ENCODE assay signal across 9 cellular contexts in the genomic region with DNA sequence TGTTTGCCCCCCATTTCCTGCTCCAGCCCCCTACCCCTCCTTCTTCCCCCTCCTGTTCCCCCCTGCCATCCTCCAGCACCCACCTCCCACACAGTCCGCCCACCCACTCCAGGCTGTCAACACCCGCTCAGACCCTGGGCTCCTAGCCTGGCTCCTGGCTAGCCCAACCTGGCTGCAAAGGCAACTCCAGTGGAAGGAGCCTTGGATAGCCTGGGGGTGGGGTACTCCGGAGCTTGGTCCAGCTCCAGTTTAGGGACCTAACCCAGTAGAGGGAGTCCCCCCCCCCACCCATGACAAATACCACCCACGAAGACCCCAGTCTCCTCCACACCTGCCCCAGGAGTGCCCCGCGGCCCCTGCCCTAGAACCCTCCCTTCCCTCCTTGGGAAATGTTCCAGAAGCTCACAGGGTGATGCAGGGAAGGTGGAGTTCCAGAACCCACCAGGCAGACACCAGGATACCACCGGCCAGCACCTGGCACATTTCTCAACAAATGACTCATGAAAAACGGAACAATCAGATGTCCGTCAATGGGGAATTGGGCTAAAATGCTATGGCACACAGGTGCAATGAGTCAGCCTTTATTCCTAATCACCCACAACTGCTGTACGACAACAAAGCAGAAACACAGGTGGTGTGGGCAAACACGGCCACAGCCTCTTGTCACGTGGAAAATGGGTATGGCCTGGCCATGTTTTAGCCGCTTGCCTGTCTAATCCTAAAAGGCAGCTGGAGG. TPM values are rescaled to one million over a fixed set of nuclear protein-coding genes. Genes with fewer than 3 reads are reported as not detected.
DNase-seq lines count a peak whose midpoint lies in the region; ATAC-seq, FAIRE-seq and TF ChIP-seq lines count a peak whose summit lies in the region.
"Had no signal": no experiment of that assay in that cellular context is flagged by ENCODE, and none has a peak within 500 bp of the region (broad histone marks: within the 10 kb centered on the region; RNA-seq: fewer than 3 reads in every experiment).

No MANE protein-coding gene starts in this region.

- BruUV-seq in HepG2 (replicated peaks; lab: Mats Ljungman, UMichigan): no TSS peak

- H3K9me3 Mint-ChIP-seq in type B pancreatic cell: no peaks in the 10 kb centered on the region

- H2AK5ac ChIP-seq in H1 (ENCODE audit: low read depth, low read length): 0 out of 2 replicates have a peak overlapping the region, but pooled peaks have one; percentile 43

- H3K4me1 Mint-ChIP-seq in type B pancreatic cell (ENCODE audit: unreplicated experiment): peaks cover 11% of the 10 kb centered on the region

- TF ChIP-seq RAD21 in HepG2 (CRISPR knock-in tag; IDR thresholded peaks at IDR 0.05): no peak
- TF ChIP-seq RAD21 in H1 (IDR thresholded peaks at IDR 0.05 in 1 of 2, conservative IDR thresholded peaks at IDR 0.05 in 1 of 2; ENCODE audit: low read depth in 2 of 2, low read length in 2 of 2): no peak

- H3K4me3 Mint-ChIP-seq in type B pancreatic cell: peak overlapping the region; percentile 78

- H3K4me3 ChIP-seq in HepG2 (replicated peaks in 1 of 3; ENCODE audit: insufficient read depth in 1 of 3, low read depth in 2 of 3, low read length in 3 of 3): no peak overlapping the region
- no peak overlapping the region for H3K4me3 ChIP-seq in right lobe of liver
- H3K4me3 ChIP-seq in H1 (ENCODE audit: extremely low read depth in 1 of 4, insufficient read depth in 2 of 4, low read depth in 3 of 4, low read length in 4 of 4): no peak overlapping the region; a peak in 1 of 8 replicates

- no peak overlapping the region; the same call in 1 of the 2 replicates for H2BK12ac ChIP-seq in H1 (ENCODE audit: low read depth, low read length)

- H3K56ac ChIP-seq in H1 (replicated peaks; ENCODE audit: insufficient read length, low read depth, low read length): no peak overlapping the region

- H2BK5ac ChIP-seq in H1 (ENCODE audit: low read depth, low read length): no peak overlapping the region

- intact Hi-C loops in HepG2 (cut with micrococcal nuclease; ENCODE audit: unreplicated experiment) (no loop called here), right lobe of liver (cut with DNase I) (no loop called here)

- DNase-seq in HepG2 (ENCODE audit: low spot score) (peak; percentile 20), right lobe of liver (no peak), NCI-H774 (lab: John Stamatoyannopoulos, UW) (peak; percentile 95), H1 (ENCODE audit: low read depth in 1 of 2, low spot score in 2 of 2) (no peak), type B pancreatic cell (ENCODE audit: extremely low spot score, unreplicated experiment) (no peak), iPS-NIHi7 (ENCODE audit: extremely low spot score) (no peak)

- in situ Hi-C loops in HepG2 (cut with HindIII; ENCODE audit: extremely low pct_ligation_motif_present, low pct_unique_long_range_greater_than_20kb): no loop called here

- TF ChIP-seq CTCF in HepG2 (CRISPR knock-in tag; IDR thresholded peaks at IDR 0.05) (no peak), right lobe of liver (IDR thresholded peaks at IDR 0.05) (no peak), H1 (IDR thresholded peaks at IDR 0.05; ENCODE audit: control extremely low read depth in 1 of 3, insufficient read depth in 1 of 3, low read depth in 1 of 3, low read length in 3 of 3) (no peak), type B pancreatic cell (conservative IDR thresholded peaks at IDR 0.05) (no peak)

- no peak overlapping the region for H2BK15ac ChIP-seq in H1 (ENCODE audit: low read length)

- H3K36me3 Mint-ChIP-seq in type B pancreatic cell: no peaks in the 10 kb centered on the region

- no peak overlapping the region for H3K4ac ChIP-seq in H1 (replicated peaks; ENCODE audit: insufficient read length, low read depth, low read length)

- ATAC-seq in HepG2 (no peak), right lobe of liver (no peak), GM21576 (IDR thresholded peaks at IDR 0.05; ENCODE audit: unreplicated experiment) (no peak), GM18861 (IDR thresholded peaks at IDR 0.05; ENCODE audit: unreplicated experiment) (no peak)

- H2BK120ac ChIP-seq in H1 (replicated peaks; ENCODE audit: low read depth, low read length): no peak overlapping the region

- no peaks in the 10 kb centered on the region for H3K36me3 ChIP-seq in HepG2 (replicated peaks in 1 of 2; ENCODE audit: control insufficient read depth in 1 of 2, insufficient read depth in 2 of 2, low read length in 2 of 2)
- no peaks in the 10 kb centered on the region for H3K36me3 ChIP-seq in right lobe of liver
- H3K36me3 ChIP-seq in H1 (ENCODE audit: control insufficient read depth in 2 of 4, insufficient read depth in 4 of 4, low read length in 3 of 4): no peaks in the 10 kb centered on the region

- TF ChIP-seq EP300 in HepG2 (IDR thresholded peaks at IDR 0.05; ENCODE audit: low read depth in 2 of 2, low read length in 2 of 2) (no peak), HepG2 (CRISPR knock-in tag; IDR thresholded peaks at IDR 0.05; ENCODE audit: borderline replicate concordance) (no peak), H1 (IDR thresholded peaks at IDR 0.05; ENCODE audit: borderline replicate concordance in 1 of 2, low read depth in 2 of 2, low read length in 2 of 2) (no peak)

- CTCF ChIA-PET in HepG2 (lab: Yijun Ruan, JAX; ENCODE audit: low intra/inter-chr PET ratio, low total read pairs): no interaction called here
- CTCF ChIA-PET in H1 (lab: Charles Lee; ENCODE audit: partially characterized antibody): interaction anchor here (1.5 kb wide), 1 partner anchor 28 kb away, joined by 4 read pairs; no protein-coding TSS in a partner anchor

- H3K23me2 ChIP-seq in H1 (ENCODE audit: low read depth, low read length): peaks cover 3% of the 10 kb centered on the region; the same call in 1 of the 2 replicates

- H3K9me3 ChIP-seq in HepG2 (ENCODE audit: low read length) (no peaks in the 10 kb centered on the region), right lobe of liver (no peaks in the 10 kb centered on the region), H1 (ENCODE audit: insufficient read depth in 2 of 2, low read depth in 1 of 2, low read length in 1 of 2) (no peaks in the 10 kb centered on the region)
- H3K9me3 ChIP-seq: MG63 had no signal

- H3K4me2 ChIP-seq in HepG2 (ENCODE audit: low read depth, low read length): 0 out of 2 replicates have a peak overlapping the region, but pooled peaks have one; percentile 9
- H3K4me2 ChIP-seq in H1 (ENCODE audit: insufficient read depth in 1 of 2, low read depth in 2 of 2, low read length in 2 of 2): no peak overlapping the region

- no peak overlapping the region; the same call in 1 of the 2 replicates for H4K8ac ChIP-seq in H1 (ENCODE audit: extremely low read depth, insufficient read depth, low read length)

- H3K27ac ChIP-seq in HepG2 (ENCODE audit: extremely low read length, insufficient read depth, low read length) (no peak overlapping the region), right lobe of liver (no peak overlapping the region), H1 (ENCODE audit: low read depth, low read length) (no peak overlapping the region)

- no peaks in the 10 kb centered on the region for H4K20me1 ChIP-seq in HepG2 (ENCODE audit: insufficient read depth, low read length)
- H4K20me1 ChIP-seq in H1 (replicated peaks in 1 of 2; ENCODE audit: control insufficient read depth in 1 of 2, insufficient read depth in 2 of 2, low read length in 2 of 2): peaks cover 8 to 10% of the 10 kb centered on the region in 2 experiments

- H3K4me1 ChIP-seq in HepG2 (ENCODE audit: insufficient read depth, low read length): peaks cover 49% of the 10 kb centered on the region
- H3K4me1 ChIP-seq in right lobe of liver: peaks cover 0 to 26% (median 11%) of the 10 kb centered on the region in 4 donors
- peaks cover 3 to 28% (median 20%) of the 10 kb centered on the region in 4 experiments for H3K4me1 ChIP-seq in H1 (replicated peaks in 1 of 4; ENCODE audit: control insufficient read depth in 3 of 4, insufficient read depth in 4 of 4, low read length in 3 of 4)

- H3K27ac Mint-ChIP-seq in type B pancreatic cell: no peak overlapping the region

- peaks cover 20% of the 10 kb centered on the region for H3K79me1 ChIP-seq in H1 (ENCODE audit: low read depth, low read length)

- no peak overlapping the region for H4K5ac ChIP-seq in H1 (ENCODE audit: insufficient read length, low read depth, low read length)

- TF ChIP-seq POLR2A in HepG2 (IDR thresholded peaks at IDR 0.05; ENCODE audit: insufficient read depth in 1 of 2, low read depth in 2 of 2, low read length in 2 of 2) (no peak), right lobe of liver (IDR thresholded peaks at IDR 0.05) (no peak), H1 (IDR thresholded peaks at IDR 0.05; ENCODE audit: control extremely low read depth in 1 of 2, low read depth in 2 of 2, low read length in 2 of 2) (no peak)

- no peak overlapping the region for H3K23ac ChIP-seq in H1 (ENCODE audit: insufficient read length)

- no peak overlapping the region for H3K18ac ChIP-seq in H1 (ENCODE audit: extremely low read depth, low read length)

- peaks cover 22% of the 10 kb centered on the region for H3K79me2 ChIP-seq in HepG2 (ENCODE audit: insufficient read depth, low read length)
- peaks cover 0 to 34% of the 10 kb centered on the region in 2 experiments; a peak in 3 of 4 replicates for H3K79me2 ChIP-seq in H1 (ENCODE audit: control insufficient read depth in 1 of 2, insufficient read depth in 2 of 2, low read length in 2 of 2)

- FAIRE-seq in HepG2 (lab: Jason Lieb, UNC) (no peak), H1 (lab: Jason Lieb, UNC) (no peak)

- no peak overlapping the region for H4K91ac ChIP-seq in H1 (replicated peaks; ENCODE audit: insufficient read length, low read length)

- H3K9ac ChIP-seq in HepG2 (ENCODE audit: insufficient read depth, low read depth, low read length) (no peak overlapping the region), H1 (replicated peaks in 1 of 4; ENCODE audit: extremely low read depth in 1 of 4, low read depth in 3 of 4, low read length in 3 of 4) (no peak overlapping the region)

- 27% methylated on average over 11 of the region's 13 CpGs for WGBS in HepG2 (ENCODE audit: low lambda C conversion rate)
- 41% methylated on average over 7 of the region's 13 CpGs for WGBS in right lobe of liver (ENCODE audit: insufficient coverage, low coverage, low lambda C conversion rate, missing lambda C conversion rate)
- WGBS in H1 (ENCODE audit: extremely low coverage in 1 of 2, insufficient coverage in 1 of 2, insufficient read length in 1 of 2, insufficient replicate concordance in 2 of 2, low coverage in 1 of 2, low lambda C conversion rate in 2 of 2, missing lambda C conversion rate in 1 of 2), 2 experiments: 86% methylated on average over 11 of the region's 13 CpGs; no CpG with 5 or more reads in 1 of the 2 experiments

- POLR2A ChIA-PET in HepG2 (lab: Yijun Ruan, JAX): interaction anchor here (0.6 to 1.2 kb wide), 2 partner anchors 26 to 35 kb away, joined by 3 to 8 read pairs; no protein-coding TSS in a partner anchor
- POLR2A ChIA-PET in H1 (lab: Charles Lee; ENCODE audit: partially characterized antibody): interaction anchor here (0.8 to 1.4 kb wide), 6 partner anchors 9 to 26 kb away, joined by 3 to 5 read pairs (median 4); no protein-coding TSS in a partner anchor

- no peak overlapping the region for H3K14ac ChIP-seq in H1 (ENCODE audit: insufficient read length)

- H2AFZ ChIP-seq in HepG2 (ENCODE audit: low read length) (no peak overlapping the region), H1 (ENCODE audit: low read length) (no peak overlapping the region)

- peaks cover 18 to 53% of the 10 kb centered on the region in 2 experiments for H3K27me3 ChIP-seq in HepG2 (ENCODE audit: control insufficient read depth in 1 of 2, insufficient read depth in 2 of 2, low read length in 2 of 2)
- H3K27me3 ChIP-seq in right lobe of liver: no peaks in the 10 kb centered on the region
- no peaks in the 10 kb centered on the region; a peak in 1 of 7 replicates for H3K27me3 ChIP-seq in H1 (replicated peaks in 1 of 4; ENCODE audit: control insufficient read depth in 3 of 4, extremely low read depth in 1 of 4, insufficient read depth in 3 of 4, low read length in 3 of 4)
- H3K27me3 ChIP-seq: MG63 had no signal

- no peaks in the 10 kb centered on the region for H3K27me3 Mint-ChIP-seq in type B pancreatic cell

- no peak overlapping the region for H2BK20ac ChIP-seq in H1 (ENCODE audit: low read length)

RNA-seq across cellular contexts. Expression of a gene that starts 0.9 kb away (rescaled TPM):
- 7.4 and 14.0 TPM in 2 replicates for total RNA-seq in HepG2 (2016; rRNA removed; fragmentation: Illumina TruSeq; extraction: Trizol)
- 9.5 and 12.5 TPM in 2 replicates for total RNA-seq in HepG2 (2016; cell fraction: cytosol; rRNA removed; fragmentation: Illumina TruSeq; extraction: Trizol; ENCODE audit: low read depth)
- 5.2 and 15.7 TPM in 2 replicates for total RNA-seq in HepG2 (2016; cell fraction: insoluble cytoplasmic fraction; rRNA removed; fragmentation: Illumina TruSeq; extraction: Trizol)
- total RNA-seq in HepG2 (2016; cell fraction: membrane; rRNA removed; fragmentation: Illumina TruSeq; extraction: Trizol): 6.9 and 7.7 TPM in 2 replicates
- total RNA-seq in HepG2 (2016; cell fraction: nucleus; rRNA removed; fragmentation: Illumina TruSeq; extraction: Trizol): 21.8 and 25.8 TPM in 2 replicates
- polyA plus RNA-seq in HepG2 (2011; rRNA removed): 18.5 and 25.6 TPM in 2 replicates
- 11.8 and 15.1 TPM in 2 replicates for polyA plus RNA-seq in HepG2 (2011; cell fraction: cytosol; rRNA removed)
- polyA plus RNA-seq in HepG2 (2011; cell fraction: nucleus; rRNA removed): 164 and 213 TPM in 2 replicates
- polyA plus RNA-seq in HepG2 (2012): 28.2 and 30.9 TPM in 2 replicates
- polyA plus RNA-seq in HepG2 (2016; cell fraction: cytosol; fragmentation: Illumina TruSeq; extraction: Trizol; ENCODE audit: low read depth): 1.4 and 1.6 TPM in 2 replicates
- polyA plus RNA-seq in HepG2 (2016; cell fraction: insoluble cytoplasmic fraction; fragmentation: Illumina TruSeq; extraction: Trizol; ENCODE audit: low read depth): 6.3 and 7.6 TPM in 2 replicates
- 3.2 and 3.7 TPM in 2 replicates for polyA plus RNA-seq in HepG2 (2016; cell fraction: membrane; fragmentation: Illumina TruSeq; extraction: Trizol; ENCODE audit: low read depth)
- polyA plus RNA-seq in HepG2 (2016; cell fraction: nucleus; fragmentation: Illumina TruSeq; extraction: Trizol; ENCODE audit: insufficient read depth, low read depth): 88.5 and 93.5 TPM in 2 replicates
- polyA minus RNA-seq in HepG2 (2011; rRNA and poly(A)+ RNA removed; ENCODE audit: low replicate concordance): 6.3 and 47.1 TPM in 2 replicates
- polyA minus RNA-seq in HepG2 (2011; cell fraction: cytosol; rRNA and poly(A)+ RNA removed): 14.7 and 16.2 TPM in 2 replicates
- polyA minus RNA-seq in HepG2 (2011; cell fraction: nucleus; rRNA and poly(A)+ RNA removed): 40.3 and 44.4 TPM in 2 replicates
- total RNA-seq in right lobe of liver: 10 to 100 TPM; 38.9 to 65.2 (median 53.3) TPM
- total RNA-seq in H1 (2021; fragmentation: NEBNext Ultra II Directional; extraction: Animal tissue kit (Norgen Biotek cat#: 25700)): 38.6 and 39.7 TPM in 2 replicates
- polyA plus RNA-seq in H1 (2011; rRNA removed): 23.5 and 37.5 TPM in 2 replicates
- polyA plus RNA-seq in H1 (2011; cell fraction: cytosol; rRNA removed): 26.4 TPM
- polyA plus RNA-seq in H1 (2011; cell fraction: nucleus; rRNA removed): 181 TPM
- polyA plus RNA-seq in H1 (2012, experiment 1 of 2): 27.4 to 47.0 TPM (median 38.9 TPM) in 4 replicates
- polyA plus RNA-seq in H1 (2012, experiment 2 of 2): 19.5 TPM
- polyA plus RNA-seq in H1 (2013, experiment 1 of 2): 27.2 TPM
- 24.9 TPM for polyA plus RNA-seq in H1 (2013, experiment 2 of 2)
- polyA minus RNA-seq in H1 (2011; rRNA and poly(A)+ RNA removed): 23.8 and 28.1 TPM in 2 replicates
- 33.8 TPM for polyA minus RNA-seq in H1 (2011; cell fraction: cytosol; rRNA and poly(A)+ RNA removed)
- 44.5 TPM for polyA minus RNA-seq in H1 (2011; cell fraction: nucleus; rRNA and poly(A)+ RNA removed)
- total RNA-seq in type B pancreatic cell (ENCODE audit: low replicate concordance): 44.7 and 57.6 TPM in 2 replicates

Comparison
In these comparisons a context has a peak if more than half of its experiments do, and no peak if none do; other contexts are left out.
1. DNase-seq: peak in HepG2 (single experiment) and NCI-H774 (single experiment); none in right lobe of liver (0 of 3), H1 (0 of 2), type B pancreatic cell (single experiment) and iPS-NIHi7 (single experiment).